In genomic region chr19:51593138-51593890, GRCh38 we compare ENCODE assay signal across 1 cellular context.
TF ChIP-seq lines count a peak whose summit lies in the region.

No MANE protein-coding gene starts in this region.

TF ChIP-seq in IMR-90, 13 proteins besides CTCF, POLR2A, EP300 and RAD21:
- TF ChIP-seq, protein P1, sequence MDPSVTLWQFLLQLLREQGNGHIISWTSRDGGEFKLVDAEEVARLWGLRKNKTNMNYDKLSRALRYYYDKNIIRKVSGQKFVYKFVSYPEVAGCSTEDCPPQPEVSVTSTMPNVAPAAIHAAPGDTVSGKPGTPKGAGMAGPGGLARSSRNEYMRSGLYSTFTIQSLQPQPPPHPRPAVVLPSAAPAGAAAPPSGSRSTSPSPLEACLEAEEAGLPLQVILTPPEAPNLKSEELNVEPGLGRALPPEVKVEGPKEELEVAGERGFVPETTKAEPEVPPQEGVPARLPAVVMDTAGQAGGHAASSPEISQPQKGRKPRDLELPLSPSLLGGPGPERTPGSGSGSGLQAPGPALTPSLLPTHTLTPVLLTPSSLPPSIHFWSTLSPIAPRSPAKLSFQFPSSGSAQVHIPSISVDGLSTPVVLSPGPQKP (IDR thresholded peaks at IDR 0.05; ENCODE audit: borderline replicate concordance, low read depth, low read length): no peak
- no peak for TF ChIP-seq CEBPB (IDR thresholded peaks at IDR 0.05; ENCODE audit: low read depth, low read length)
- TF ChIP-seq CHD1 (IDR thresholded peaks at IDR 0.05; ENCODE audit: low read depth, low read length): no peak
- TF ChIP-seq SMC3 (IDR thresholded peaks at IDR 0.05; ENCODE audit: low read depth, low read length): no peak
- TF ChIP-seq BHLHE40 (IDR thresholded peaks at IDR 0.05; ENCODE audit: low read depth, low read length): no peak
- TF ChIP-seq FOS (IDR thresholded peaks at IDR 0.05; ENCODE audit: low read depth, low read length): no peak
- no peak for TF ChIP-seq RFX5 (IDR thresholded peaks at IDR 0.05; ENCODE audit: low read depth, low read length)
- no peak for TF ChIP-seq MXI1 (IDR thresholded peaks at IDR 0.05; ENCODE audit: borderline replicate concordance, low read depth, low read length)
- no peak for TF ChIP-seq NFE2L2 (IDR thresholded peaks at IDR 0.05; ENCODE audit: low read depth, low read length)
TF ChIP-seq in IMR-90: peak in this region for 0.
